12 cellular contexts compared by ENCODE assay signal in genomic region chr7:105769951-105770628, GRCh38.
DNase-seq lines count a peak whose midpoint lies in the region; ATAC-seq and TF ChIP-seq lines count a peak whose summit lies in the region.
"Had no signal": no experiment of that assay in that cellular context is flagged by ENCODE, and none has a peak within 500 bp of the region (broad histone marks: within the 10 kb centered on the region; RNA-seq: fewer than 3 reads in every experiment).

No MANE protein-coding gene starts in this region.

- ATAC-seq in HCT116 (peak; percentile 95), upper lobe of right lung (no peak), HG03108 (IDR thresholded peaks at IDR 0.05; ENCODE audit: unreplicated experiment) (no peak), GM21786 (IDR thresholded peaks at IDR 0.05; ENCODE audit: unreplicated experiment) (no peak)
- ATAC-seq in activated naive CD4-positive, alpha-beta T cell treated with anti-CD3 and anti-CD28 coated beads, Interleukin-2, amount 50 U/mL, for 72 hours: peak; percentile 63 to 76

- H3K9ac ChIP-seq in HCT116 (ENCODE audit: low read length) (0 out of 2 replicates have a peak overlapping the region, but pooled peaks have one; percentile 15), muscle layer of colon (ENCODE audit: low read length) (no peak overlapping the region)

- intact Hi-C loops in HCT116 (cut with micrococcal nuclease) (no loop called here), upper lobe of right lung (cut with DNase I) (no loop called here)

- in situ Hi-C loops in Caki2 (cut with HindIII; ENCODE audit: low pct_unique_long_range_greater_than_20kb, low sequenced_read_pairs): no loop called here

- RAD21 ChIA-PET in HCT116 (lab: Charles Lee; ENCODE audit: low non-redundant PET in 1 of 2, low total read pairs in 2 of 2, uncharacterized antibody in 2 of 2, unreplicated experiment in 2 of 2): interaction anchor here (0.8 to 1.1 kb wide), 2 partner anchors 36 to 384 kb away, joined by 3 read pairs; no protein-coding TSS in a partner anchor

- H3K9me2 ChIP-seq in HCT116 (ENCODE audit: insufficient read depth): no peaks in the 10 kb centered on the region

- peaks cover 0 to 4% of the 10 kb centered on the region in 2 donors for H3K36me3 Mint-ChIP-seq in activated naive CD4-positive, alpha-beta T cell treated with anti-CD3 and anti-CD28 coated beads, Interleukin-2, amount 50 U/mL, for 72 hours

- no peaks in the 10 kb centered on the region for H4K20me1 ChIP-seq in HCT116 (ENCODE audit: insufficient read depth)

- H2AFZ ChIP-seq in HCT116 (ENCODE audit: low read depth, low read length, poor library complexity, severe bottlenecking): no peak overlapping the region

- H3K27ac Mint-ChIP-seq in activated naive CD4-positive, alpha-beta T cell treated with anti-CD3 and anti-CD28 coated beads, Interleukin-2, amount 50 U/mL, for 72 hours: no peak overlapping the region
- H3K27ac Mint-ChIP-seq: T-helper 2 cell treated with Interferon-gamma antibody and Interleukin-4, amounts not matched to agents 5 μg/mL and 100 μg/mL, for 36 hours had no signal

- H3K27ac ChIP-seq in HCT116 (ENCODE audit: low read depth, low read length): no peak overlapping the region
- peak overlapping the region; percentile 64 for H3K27ac ChIP-seq in muscle layer of colon (ENCODE audit: low read depth, low read length)
- no peak overlapping the region for H3K27ac ChIP-seq in upper lobe of right lung
- H3K27ac ChIP-seq: HL-60 had no signal

- TF ChIP-seq CTCF in HCT116 (IDR thresholded peaks at IDR 0.05 in 2 of 3, conservative IDR thresholded peaks at IDR 0.05 in 1 of 3; ENCODE audit: borderline replicate concordance in 1 of 3, insufficient read depth in 1 of 3, low read depth in 2 of 3, low read length in 2 of 3): no peak
- no peak for TF ChIP-seq CTCF in upper lobe of right lung (IDR thresholded peaks at IDR 0.05)

- no peaks in the 10 kb centered on the region for H3K79me2 ChIP-seq in HCT116 (ENCODE audit: insufficient read depth, low read length)

- TF ChIP-seq POLR2A in HCT116 (IDR thresholded peaks at IDR 0.05; ENCODE audit: borderline replicate concordance, extremely low read depth, insufficient read depth, insufficient read length): no peak

- H3K4me2 ChIP-seq in HCT116 (ENCODE audit: low read length): peak overlapping the region; percentile 56

- no peaks in the 10 kb centered on the region for H3K9me3 Mint-ChIP-seq in activated naive CD4-positive, alpha-beta T cell treated with anti-CD3 and anti-CD28 coated beads, Interleukin-2, amount 50 U/mL, for 72 hours
- H3K9me3 Mint-ChIP-seq: T-helper 2 cell treated with Interferon-gamma antibody and Interleukin-4, amounts not matched to agents 5 μg/mL and 100 μg/mL, for 36 hours had no signal

- POLR2A ChIA-PET in HCT116 (lab: Charles Lee): no interaction called here

- BruUV-seq in HCT116 (replicated peaks; lab: Mats Ljungman, UMichigan): no TSS peak

- DNase-seq in Caki2 (ENCODE audit: low read depth): peak; percentile 68
- peak; percentile 61 for DNase-seq in HCT116 (ENCODE audit: low read depth, low spot score)
- no peak for DNase-seq in activated naive CD4-positive, alpha-beta T cell treated with anti-CD3 and anti-CD28 coated beads, Interleukin-2, amount 50 U/mL, for 72 hours (ENCODE audit: low spot score in 2 of 2)
- DNase-seq in UCSD-AML1 (lab: John Stamatoyannopoulos, UW; ENCODE audit: unreplicated experiment): no peak
- no peak for DNase-seq in upper lobe of right lung
- DNase-seq: heart left ventricle, NCI-H2171 had no signal

- H3K36me3 ChIP-seq in HCT116 (ENCODE audit: control insufficient read depth in 1 of 2, insufficient read depth in 2 of 2, low read length in 2 of 2) (no peaks in the 10 kb centered on the region), muscle layer of colon (ENCODE audit: insufficient read depth, low read length) (no peaks in the 10 kb centered on the region), upper lobe of right lung (no peaks in the 10 kb centered on the region)
- H3K36me3 ChIP-seq: heart left ventricle had no signal

- CTCF ChIA-PET in HCT116 (lab: Charles Lee): interaction anchor here (0.7 to 2.2 kb wide), 4 partner anchors 9 to 907 kb away, joined by 3 to 9 read pairs (median 3); no protein-coding TSS in a partner anchor

- H3K4me3 ChIP-seq in HCT116 (replicated peaks in 1 of 2; ENCODE audit: low read depth in 1 of 2, low read length in 2 of 2): 0 out of 4 replicates have a peak overlapping the region, but pooled peaks of 1 of the 2 experiments have one; percentile 7
- no peak overlapping the region for H3K4me3 ChIP-seq in muscle layer of colon (ENCODE audit: low read depth in 1 of 2, low read length in 2 of 2)
- H3K4me3 ChIP-seq in upper lobe of right lung: no peak overlapping the region
- H3K4me3 ChIP-seq: heart left ventricle had no signal

- H3K27me3 ChIP-seq in HCT116 (ENCODE audit: insufficient read depth, low read length) (no peaks in the 10 kb centered on the region), muscle layer of colon (ENCODE audit: control insufficient read depth in 1 of 2, insufficient read depth in 2 of 2, low read length in 2 of 2) (no peaks in the 10 kb centered on the region), upper lobe of right lung (no peaks in the 10 kb centered on the region)
- H3K27me3 ChIP-seq: heart left ventricle had no signal

- no peaks in the 10 kb centered on the region for H3K9me3 ChIP-seq in HCT116 (ENCODE audit: control insufficient read depth in 1 of 2, insufficient read depth in 1 of 2, low read depth in 1 of 2, low read length in 2 of 2)
- H3K9me3 ChIP-seq in muscle layer of colon (ENCODE audit: low read length): no peaks in the 10 kb centered on the region
- no peaks in the 10 kb centered on the region for H3K9me3 ChIP-seq in upper lobe of right lung

- H3K4me1 ChIP-seq in HCT116 (ENCODE audit: control insufficient read depth in 1 of 2, insufficient read depth in 2 of 2, low read length in 2 of 2): peaks cover 21 to 72% of the 10 kb centered on the region in 2 experiments
- H3K4me1 ChIP-seq in muscle layer of colon (ENCODE audit: insufficient read depth, low read length): peaks cover 14% of the 10 kb centered on the region
- H3K4me1 ChIP-seq in upper lobe of right lung: peaks cover 8% of the 10 kb centered on the region

- TF ChIP-seq RAD21 in HCT116 (IDR thresholded peaks at IDR 0.05; ENCODE audit: low read depth): no peak; the same call in 1 of the 2 replicates

TF ChIP-seq in HCT116, 20 proteins besides CTCF, POLR2A, EP300 and RAD21:
- TF ChIP-seq SP1 (IDR thresholded peaks at IDR 0.05; ENCODE audit: low read depth) (peak; percentile 43; the same call in 1 of the 2 replicates), CBX3 (IDR thresholded peaks at IDR 0.05; ENCODE audit: low read depth) (no peak), YY1 (IDR thresholded peaks at IDR 0.05; ENCODE audit: extremely low read depth, insufficient replicate concordance, low read depth, low read length) (peak; percentile 12), JUND (IDR thresholded peaks at IDR 0.05) (peak; percentile 70), FOSL1 (IDR thresholded peaks at IDR 0.05; ENCODE audit: low read depth) (peak; percentile 73), SIN3A (IDR thresholded peaks at IDR 0.05; ENCODE audit: low read depth) (no peak), TCF7L2 (IDR thresholded peaks at IDR 0.05; ENCODE audit: borderline replicate concordance, extremely low read depth, insufficient read depth, insufficient read length) (no peak)

Comparison
In these comparisons a context has a peak if more than half of its experiments do, and no peak if none do; other contexts are left out.
1. DNase-seq: peak in Caki2 (single experiment) and HCT116 (single experiment); none in activated naive CD4-positive, alpha-beta T cell treated with anti-CD3 and anti-CD28 coated beads, Interleukin-2, amount 50 U/mL, for 72 hours (0 of 2), UCSD-AML1 (single experiment) and upper lobe of right lung (single experiment).
2. ATAC-seq: peak in HCT116 (single experiment) and activated naive CD4-positive, alpha-beta T cell treated with anti-CD3 and anti-CD28 coated beads, Interleukin-2, amount 50 U/mL, for 72 hours (2 of 2); none in upper lobe of right lung (single experiment), HG03108 (single experiment) and GM21786 (single experiment).